Comparison of ENCODE assay signal across 9 cellular contexts in the genomic region with DNA sequence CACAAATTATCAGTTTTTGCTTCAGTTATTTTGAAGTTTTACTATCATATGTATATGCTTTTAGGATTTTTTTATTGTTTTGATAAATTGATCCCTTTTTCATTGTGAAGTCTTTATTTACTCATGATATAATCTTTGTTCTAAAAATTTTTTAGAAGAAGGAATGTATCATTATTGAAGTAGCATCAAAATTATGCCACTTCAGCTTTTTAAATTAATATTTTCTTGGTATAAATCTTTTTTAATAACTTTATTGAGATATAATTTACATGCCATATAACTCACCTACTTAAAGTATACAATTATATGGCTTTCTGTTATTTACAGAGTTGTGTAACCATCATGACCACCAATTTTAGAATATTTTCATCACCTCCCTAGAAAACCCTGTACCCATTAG.
"Had no signal": no experiment of that assay in that cellular context is flagged by ENCODE, and none has a peak within 500 bp of the region (broad histone marks: within the 10 kb centered on the region; RNA-seq: fewer than 3 reads in every experiment).

No MANE protein-coding gene starts in this region.

- DNase-seq: H9, HCEC 1CT, IMR-90 had no signal

- FAIRE-seq: H1, H54, HepG2 had no signal

- H3K4me3 ChIP-seq: GM23338 had no signal

- H3K27ac ChIP-seq: HL-60, KMS-11 had no signal
